In the genomic region with DNA sequence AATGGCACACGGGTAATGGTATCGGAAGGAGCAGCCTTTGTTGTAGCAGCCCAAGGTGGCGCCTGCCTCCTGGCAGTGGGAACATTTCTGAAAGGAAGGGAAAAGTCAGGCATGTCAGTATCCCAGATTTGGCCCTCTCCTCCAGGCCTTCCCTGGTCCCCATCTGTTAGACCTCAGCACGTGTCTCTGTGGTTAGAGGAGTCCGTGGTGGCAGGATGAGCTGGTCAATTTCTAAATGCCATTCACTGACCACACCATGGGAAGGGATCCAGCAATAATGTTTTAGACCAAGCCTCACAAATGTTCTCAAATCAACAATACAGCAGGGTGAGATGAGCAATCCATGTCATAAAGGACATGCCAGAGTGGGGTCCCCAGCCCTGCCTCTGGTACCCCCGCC, we compare ENCODE assay signal across 11 cellular contexts. TPM values are rescaled to one million over a fixed set of nuclear protein-coding genes. Genes with fewer than 3 reads are reported as not detected.
A peak's percentile ranks its signal among the peaks of the same experiment; 100 is the strongest.
DNase-seq lines count a peak whose midpoint lies in the region; ATAC-seq, FAIRE-seq and TF ChIP-seq lines count a peak whose summit lies in the region.
"Had no signal": no experiment of that assay in that cellular context is flagged by ENCODE, and none has a peak within 500 bp of the region (broad histone marks: within the 10 kb centered on the region; RNA-seq: fewer than 3 reads in every experiment).

No MANE protein-coding gene starts in this region.

- FAIRE-seq in H54 (lab: Jason Lieb, UNC): peak; percentile 85

- no peak for ATAC-seq in GM21515 (IDR thresholded peaks at IDR 0.05; ENCODE audit: unreplicated experiment)

- H3K36me3 Mint-ChIP-seq in progenitor cell of endocrine pancreas (ENCODE audit: insufficient read depth): peaks cover 6% of the 10 kb centered on the region
- peaks cover 15% of the 10 kb centered on the region for H3K36me3 Mint-ChIP-seq in activated T-helper 1 cell treated with anti-CD3 and anti-CD28 coated beads, Interleukin-12 subunit alpha, Interleukin-12 subunit beta, Interleukin-2, Interleukin-4 antibody, amounts not matched to agents 30 ng/mL and 10 ng/mL and 1 ng/mL, durations not matched to agents 14 hours and 24 hours and 36 hours (ENCODE audit: low read depth)

- DNase-seq in AG08395 (ENCODE audit: low spot score): peak; percentile 92
- peak; percentile 56 for DNase-seq in H54 (ENCODE audit: insufficient read length, low spot score)
- peak; percentile 86 for DNase-seq in glomerular visceral epithelial cell (ENCODE audit: extremely low spot score)
- no peak for DNase-seq in NCI-H1092 (lab: John Stamatoyannopoulos, UW)
- DNase-seq in progenitor cell of endocrine pancreas (ENCODE audit: low spot score, unreplicated experiment): no peak
- DNase-seq in activated T-helper 1 cell treated with anti-CD3 and anti-CD28 coated beads, Interleukin-12 subunit alpha, Interleukin-12 subunit beta, Interleukin-2, Interleukin-4 antibody, amounts not matched to agents 30 ng/mL and 10 ng/mL and 1 ng/mL, durations not matched to agents 14 hours and 24 hours and 36 hours (ENCODE audit: low spot score): no peak
- DNase-seq: NCI-H748 treated with DMSO at 0.1 percent for 48 hours, posterior cingulate gyrus had no signal

- TF ChIP-seq POLR2A in H54 (IDR thresholded peaks at IDR 0.05; ENCODE audit: low read depth, low read length): no peak

- H3K27ac Mint-ChIP-seq in progenitor cell of endocrine pancreas: no peak overlapping the region
- H3K27ac Mint-ChIP-seq in activated T-helper 1 cell treated with anti-CD3 and anti-CD28 coated beads, Interleukin-12 subunit alpha, Interleukin-12 subunit beta, Interleukin-2, Interleukin-4 antibody, amounts not matched to agents 30 ng/mL and 10 ng/mL and 1 ng/mL, durations not matched to agents 14 hours and 24 hours and 36 hours: no peak overlapping the region

- peak overlapping the region; percentile 49 for H3K27ac ChIP-seq in angular gyrus (ENCODE audit: low read depth, low read length)

- no peaks in the 10 kb centered on the region for H3K27me3 Mint-ChIP-seq in progenitor cell of endocrine pancreas
- no peaks in the 10 kb centered on the region for H3K27me3 Mint-ChIP-seq in activated T-helper 1 cell treated with anti-CD3 and anti-CD28 coated beads, Interleukin-12 subunit alpha, Interleukin-12 subunit beta, Interleukin-2, Interleukin-4 antibody, amounts not matched to agents 30 ng/mL and 10 ng/mL and 1 ng/mL, durations not matched to agents 14 hours and 24 hours and 36 hours (ENCODE audit: insufficient read depth)
- H3K27me3 Mint-ChIP-seq: IgD-negative memory B cell had no signal

- H3K4me3 Mint-ChIP-seq in progenitor cell of endocrine pancreas (ENCODE audit: low read depth): no peak overlapping the region
- no peak overlapping the region for H3K4me3 Mint-ChIP-seq in activated T-helper 1 cell treated with anti-CD3 and anti-CD28 coated beads, Interleukin-12 subunit alpha, Interleukin-12 subunit beta, Interleukin-2, Interleukin-4 antibody, amounts not matched to agents 30 ng/mL and 10 ng/mL and 1 ng/mL, durations not matched to agents 14 hours and 24 hours and 36 hours
- H3K4me3 Mint-ChIP-seq: IgD-negative memory B cell had no signal

- TF ChIP-seq CTCF in progenitor cell of endocrine pancreas (IDR thresholded peaks at IDR 0.05; ENCODE audit: unreplicated experiment): no peak

- H3K4me1 Mint-ChIP-seq in progenitor cell of endocrine pancreas (ENCODE audit: low read depth): peaks cover 14% of the 10 kb centered on the region
- H3K4me1 Mint-ChIP-seq in activated T-helper 1 cell treated with anti-CD3 and anti-CD28 coated beads, Interleukin-12 subunit alpha, Interleukin-12 subunit beta, Interleukin-2, Interleukin-4 antibody, amounts not matched to agents 30 ng/mL and 10 ng/mL and 1 ng/mL, durations not matched to agents 14 hours and 24 hours and 36 hours (ENCODE audit: low read depth): peaks cover 80% of the 10 kb centered on the region

- intact Hi-C loops in activated T-helper 1 cell treated with anti-CD3 and anti-CD28 coated beads, Interleukin-12 subunit alpha, Interleukin-12 subunit beta, Interleukin-2, Interleukin-4 antibody, amounts not matched to agents 30 ng/mL and 10 ng/mL and 1 ng/mL, durations not matched to agents 14 hours and 24 hours and 36 hours (cut with micrococcal nuclease): loop anchor here (2.0 to 10.0 kb wide), 4 partner anchors 23 to 88 kb away; partner anchors contain the start of gene NDUFA6

- no peaks in the 10 kb centered on the region for H3K9me3 Mint-ChIP-seq in progenitor cell of endocrine pancreas (ENCODE audit: low read depth)
- H3K9me3 Mint-ChIP-seq in activated T-helper 1 cell treated with anti-CD3 and anti-CD28 coated beads, Interleukin-12 subunit alpha, Interleukin-12 subunit beta, Interleukin-2, Interleukin-4 antibody, amounts not matched to agents 30 ng/mL and 10 ng/mL and 1 ng/mL, durations not matched to agents 14 hours and 24 hours and 36 hours: no peaks in the 10 kb centered on the region
- H3K9me3 Mint-ChIP-seq: IgD-negative memory B cell had no signal

RNA-seq across cellular contexts. Expression of gene CYP2D6, which starts 49.0 kb away (rescaled TPM):
- 8.0 and 10.3 TPM in 2 replicates for total RNA-seq in progenitor cell of endocrine pancreas
- total RNA-seq in activated T-helper 1 cell treated with anti-CD3 and anti-CD28 coated beads, Interleukin-12 subunit alpha, Interleukin-12 subunit beta, Interleukin-2, Interleukin-4 antibody, amounts not matched to agents 30 ng/mL and 10 ng/mL and 1 ng/mL, durations not matched to agents 14 hours and 24 hours and 36 hours: 4.1 and 4.6 TPM in 2 replicates

Comparison
In these comparisons a context has a peak if more than half of its experiments do, and no peak if none do; other contexts are left out.
1. DNase-seq: peak in AG08395 (single experiment), H54 (single experiment) and glomerular visceral epithelial cell (single experiment); none in NCI-H1092 (single experiment), progenitor cell of endocrine pancreas (single experiment) and activated T-helper 1 cell treated with anti-CD3 and anti-CD28 coated beads, Interleukin-12 subunit alpha, Interleukin-12 subunit beta, Interleukin-2, Interleukin-4 antibody, amounts not matched to agents 30 ng/mL and 10 ng/mL and 1 ng/mL, durations not matched to agents 14 hours and 24 hours and 36 hours (single experiment).